12 cellular contexts compared by ENCODE assay signal in the genomic region with DNA sequence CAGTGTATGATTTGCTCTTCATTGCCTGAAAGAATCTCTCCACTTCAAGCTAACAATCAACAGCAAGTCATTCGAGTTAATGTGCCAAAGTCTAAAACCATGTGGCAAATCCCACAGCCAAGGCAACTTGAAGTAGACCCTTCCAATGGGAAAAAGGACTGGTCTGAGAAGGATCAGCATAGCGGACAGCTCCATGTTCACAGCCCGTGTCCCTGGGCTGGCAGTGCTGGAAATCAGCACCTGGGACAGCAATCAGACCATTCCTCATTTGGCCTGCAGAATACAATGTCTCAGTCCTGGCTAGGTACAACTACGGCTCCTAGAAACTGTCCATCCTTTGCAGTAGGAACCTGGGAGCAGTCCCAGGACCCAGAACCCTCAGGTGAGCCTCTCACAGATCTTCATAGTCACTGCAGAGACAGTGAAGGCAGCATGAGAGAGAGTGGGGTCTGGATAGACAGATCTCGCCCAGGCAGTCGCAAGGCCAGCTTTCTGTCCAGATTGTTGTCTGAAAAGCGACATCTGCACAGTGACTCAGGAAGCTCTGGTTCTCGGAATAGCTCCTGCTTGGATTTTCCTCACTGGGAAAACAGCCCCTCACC. TPM values are rescaled to one million over a fixed set of nuclear protein-coding genes. Genes with fewer than 3 reads are reported as not detected.
DNase-seq lines count a peak whose midpoint lies in the region; ATAC-seq and TF ChIP-seq lines count a peak whose summit lies in the region.
"Had no signal": no experiment of that assay in that cellular context is flagged by ENCODE, and none has a peak within 500 bp of the region (broad histone marks: within the 10 kb centered on the region; RNA-seq: fewer than 3 reads in every experiment).

No MANE protein-coding gene starts in this region.

- DNase-seq in activated CD4-positive, alpha-beta T cell treated with anti-CD3 and anti-CD28 coated beads, Interleukin-2, amount 10 ng/mL, durations not matched to agents 7 days and 5 days: peak; percentile 24
- DNase-seq in activated CD4-positive, alpha-beta T cell treated with anti-CD3 and anti-CD28 coated beads for 4 hours: no peak
- DNase-seq in SW480 (ENCODE audit: low spot score): peak; percentile 21
- DNase-seq in heart left ventricle: peak in 2 of 5 donors; percentile 25 to 32
- peak; percentile 28 for DNase-seq in skeletal muscle cell (ENCODE audit: low read depth)
- DNase-seq in GM10266 (ENCODE audit: extremely low spot score): no peak
- DNase-seq in NCI-H510A treated with DMSO at 0.1 percent for 48 hours (lab: John Stamatoyannopoulos, UW): no peak
- DNase-seq in NCI-H146 treated with DMSO at 0.1 percent for 48 hours (lab: John Stamatoyannopoulos, UW; ENCODE audit: unreplicated experiment): no peak
- DNase-seq: NCI-H1694 had no signal

- 33 to 42% (median 41%) methylated on average over 8 of the region's 8 CpGs for WGBS in heart left ventricle, 4 donors

- no peaks in the 10 kb centered on the region for H3K9me3 Mint-ChIP-seq in activated CD4-positive, alpha-beta T cell treated with anti-CD3 and anti-CD28 coated beads, Interleukin-2, amount 10 ng/mL, durations not matched to agents 7 days and 5 days
- H3K9me3 Mint-ChIP-seq: natural killer cell treated with Interleukin-12 subunit alpha and Interleukin-12 subunit beta and Interleukin-15 and Interleukin-18, amount 100 ng/mL, for 72 hours had no signal

- H3K4me3 Mint-ChIP-seq in activated CD4-positive, alpha-beta T cell treated with anti-CD3 and anti-CD28 coated beads, Interleukin-2, amount 10 ng/mL, durations not matched to agents 7 days and 5 days: no peak overlapping the region
- H3K4me3 Mint-ChIP-seq: natural killer cell treated with Interleukin-12 subunit alpha and Interleukin-12 subunit beta and Interleukin-15 and Interleukin-18, amount 100 ng/mL, for 72 hours had no signal

- H3K27ac Mint-ChIP-seq in activated CD4-positive, alpha-beta T cell treated with anti-CD3 and anti-CD28 coated beads, Interleukin-2, amount 10 ng/mL, durations not matched to agents 7 days and 5 days: no peak overlapping the region
- H3K27ac Mint-ChIP-seq: natural killer cell treated with Interleukin-12 subunit alpha and Interleukin-12 subunit beta and Interleukin-15 and Interleukin-18, amount 100 ng/mL, for 72 hours had no signal

- no peaks in the 10 kb centered on the region for H3K36me3 Mint-ChIP-seq in activated CD4-positive, alpha-beta T cell treated with anti-CD3 and anti-CD28 coated beads, Interleukin-2, amount 10 ng/mL, durations not matched to agents 7 days and 5 days (ENCODE audit: low read depth)
- H3K36me3 Mint-ChIP-seq: natural killer cell treated with Interleukin-12 subunit alpha and Interleukin-12 subunit beta and Interleukin-15 and Interleukin-18, amount 100 ng/mL, for 72 hours had no signal

- H3K9me3 ChIP-seq in heart left ventricle: no peaks in the 10 kb centered on the region
- H3K9me3 ChIP-seq: BLaER1 had no signal

- H3K36me3 ChIP-seq in heart left ventricle: no peaks in the 10 kb centered on the region
- H3K36me3 ChIP-seq: BLaER1 had no signal

- H3K27me3 Mint-ChIP-seq in activated CD4-positive, alpha-beta T cell treated with anti-CD3 and anti-CD28 coated beads, Interleukin-2, amount 10 ng/mL, durations not matched to agents 7 days and 5 days: peaks cover 36% of the 10 kb centered on the region

- peak in 3 of 4 donors; percentile 72 to 83 (median 81) for ATAC-seq in heart left ventricle

- no peak for TF ChIP-seq POLR2A in heart left ventricle (IDR thresholded peaks at IDR 0.05)

- H3K4me1 ChIP-seq in heart left ventricle: no peaks in the 10 kb centered on the region
- H3K4me1 ChIP-seq: BLaER1 had no signal

- H3K4me3 ChIP-seq in heart left ventricle (no peak overlapping the region), skeletal muscle cell (ENCODE audit: low read depth, low read length) (no peak overlapping the region)
- H3K4me3 ChIP-seq: BLaER1 had no signal

- CTCF ChIA-PET in activated CD4-positive, alpha-beta T cell treated with anti-CD3 and anti-CD28 coated beads, Interleukin-2, amount 10 ng/mL, durations not matched to agents 7 days and 5 days (lab: Charles Lee): interaction anchor here (0.5 kb wide), 1 partner anchor 15 kb away, joined by 4 read pairs; no protein-coding TSS in a partner anchor

- intact Hi-C loops in heart left ventricle (cut with DNase I): no loop called here

- no peak for TF ChIP-seq CTCF in heart left ventricle (IDR thresholded peaks at IDR 0.05)
- TF ChIP-seq CTCF in GM10266 (IDR thresholded peaks at IDR 0.05; ENCODE audit: control insufficient read depth, insufficient read depth, low read depth, missing control alignments): no peak

- H3K4me1 Mint-ChIP-seq in activated CD4-positive, alpha-beta T cell treated with anti-CD3 and anti-CD28 coated beads, Interleukin-2, amount 10 ng/mL, durations not matched to agents 7 days and 5 days: no peaks in the 10 kb centered on the region

- H3K27me3 ChIP-seq in heart left ventricle: peaks cover 0 to 32% (median 18%) of the 10 kb centered on the region in 9 donors
- H3K27me3 ChIP-seq: BLaER1 had no signal

- no peak overlapping the region for H3K27ac ChIP-seq in heart left ventricle
- H3K27ac ChIP-seq: BLaER1 had no signal

- POLR2A ChIA-PET in activated CD4-positive, alpha-beta T cell treated with anti-CD3 and anti-CD28 coated beads, Interleukin-2, amount 10 ng/mL, durations not matched to agents 7 days and 5 days (lab: Charles Lee): no interaction called here

RNA-seq across cellular contexts. Expression of a gene that starts 1.1 kb away (rescaled TPM):
- not detected for total RNA-seq in activated CD4-positive, alpha-beta T cell treated with anti-CD3 and anti-CD28 coated beads, Interleukin-2, amount 10 ng/mL, durations not matched to agents 7 days and 5 days
- not detected for total RNA-seq in heart left ventricle
- polyA plus RNA-seq in heart left ventricle: not detected
- total RNA-seq: natural killer cell treated with Interleukin-12 subunit alpha and Interleukin-12 subunit beta and Interleukin-15 and Interleukin-18, amount 100 ng/mL, for 72 hours; subcutaneous adipose tissue had no signal

Comparison
In these comparisons a context has a peak if more than half of its experiments do, and no peak if none do; other contexts are left out.
1. DNase-seq: peak in activated CD4-positive, alpha-beta T cell treated with anti-CD3 and anti-CD28 coated beads, Interleukin-2, amount 10 ng/mL, durations not matched to agents 7 days and 5 days (single experiment), SW480 (single experiment) and skeletal muscle cell (single experiment); none in activated CD4-positive, alpha-beta T cell treated with anti-CD3 and anti-CD28 coated beads for 4 hours (0 of 2), GM10266 (single experiment), NCI-H510A treated with DMSO at 0.1 percent for 48 hours (single experiment) and NCI-H146 treated with DMSO at 0.1 percent for 48 hours (single experiment).